Comparison of ENCODE assay signal across 11 cellular contexts in the genomic region with DNA sequence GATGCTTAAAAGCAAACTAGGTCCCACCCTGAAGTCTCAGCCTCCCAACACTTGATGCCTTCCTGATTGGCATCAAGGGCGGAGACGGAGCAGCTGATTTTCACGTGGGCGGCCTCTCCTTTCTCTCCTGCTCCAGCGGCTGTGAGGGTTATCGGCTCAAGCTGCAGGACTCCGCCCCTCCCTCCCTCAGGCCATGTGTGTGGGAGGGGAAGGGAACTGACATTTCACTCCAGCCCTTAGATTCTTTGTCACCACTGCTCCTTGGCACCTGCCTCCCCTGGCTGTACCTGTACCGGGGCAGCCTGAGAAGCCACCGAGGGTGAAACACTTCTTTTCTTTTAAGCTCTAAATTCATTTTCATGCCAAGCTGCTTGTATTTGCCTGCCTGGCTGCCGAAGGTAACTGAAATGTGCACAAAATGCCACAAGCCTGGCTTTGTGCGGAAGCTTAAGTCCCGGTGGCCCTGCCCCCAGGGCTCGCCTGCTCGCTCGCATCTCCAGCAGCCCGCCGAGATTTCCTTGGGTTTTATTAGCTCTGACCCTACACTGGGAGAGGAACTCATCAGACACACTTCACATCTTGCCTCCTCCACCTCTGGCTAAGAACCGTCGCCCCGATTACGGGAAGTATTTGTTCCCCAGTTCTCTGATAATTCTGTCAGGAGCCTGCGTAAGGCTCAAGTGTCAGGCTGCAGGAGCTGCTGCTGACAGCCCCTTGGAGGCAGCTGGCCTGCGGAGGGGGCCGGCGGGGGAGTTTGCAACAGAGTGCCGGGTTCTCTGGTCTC. TPM values are rescaled to one million over a fixed set of nuclear protein-coding genes. Genes with fewer than 3 reads are reported as not detected.
DNase-seq lines count a peak whose midpoint lies in the region; ATAC-seq and TF ChIP-seq lines count a peak whose summit lies in the region.
"Had no signal": no experiment of that assay in that cellular context is flagged by ENCODE, and none has a peak within 500 bp of the region (broad histone marks: within the 10 kb centered on the region; RNA-seq: fewer than 3 reads in every experiment).

No MANE protein-coding gene starts in this region.

- no peak for TF ChIP-seq CTCF in epithelial cell of proximal tubule (conservative IDR thresholded peaks at IDR 0.05; ENCODE audit: low read depth, low read length)

- peak overlapping the region in 2 of 6 donors; percentile 41 to 84 for H3K27ac Mint-ChIP-seq in naive B cell
- peak overlapping the region in 1 of 2 donors; percentile 32 for H3K27ac Mint-ChIP-seq in activated naive CD4-positive, alpha-beta T cell treated with anti-CD3 and anti-CD28 coated beads, Interleukin-2, amount 50 U/mL, for 72 hours
- H3K27ac Mint-ChIP-seq: activated CD8-positive, alpha-beta T cell treated with anti-CD3 and anti-CD28 coated beads for 36 hours had no signal

- peak; percentile 24 for DNase-seq in CMK (ENCODE audit: low read depth)
- peak; percentile 61 to 86 for DNase-seq in NCI-H526 (lab: John Stamatoyannopoulos, UW)
- no peak for DNase-seq in epithelial cell of proximal tubule (ENCODE audit: low read depth)
- DNase-seq in naive B cell, result no peak
- DNase-seq in cerebellum (ENCODE audit: low spot score), result no peak
- no peak for DNase-seq in activated naive CD4-positive, alpha-beta T cell treated with anti-CD3 and anti-CD28 coated beads, Interleukin-2, amount 50 U/mL, for 72 hours (ENCODE audit: low spot score in 2 of 2)
- DNase-seq: activated CD8-positive, alpha-beta T cell treated with anti-CD3 and anti-CD28 coated beads for 36 hours; DMS153; stimulated activated CD4-positive, alpha-beta T cell treated with anti-CD3 and anti-CD28 coated beads, Interleukin-15, amount 100 ng/mL, for 24 hours had no signal

- H3K4me3 ChIP-seq in epithelial cell of proximal tubule (ENCODE audit: low read depth, low read length), result peak overlapping the region; percentile 4

- H3K4me3 Mint-ChIP-seq in naive B cell, result peak overlapping the region in 5 of 8 donors; percentile 36 to 83 (median 74)
- H3K4me3 Mint-ChIP-seq: activated CD8-positive, alpha-beta T cell treated with anti-CD3 and anti-CD28 coated beads for 36 hours had no signal

- ATAC-seq in naive B cell (ENCODE audit: low read depth in 2 of 2) (peak; percentile 27 to 47), HG03342 (IDR thresholded peaks at IDR 0.05; ENCODE audit: unreplicated experiment) (no peak), HG02870 (IDR thresholded peaks at IDR 0.05; ENCODE audit: unreplicated experiment) (no peak)
- ATAC-seq in activated naive CD4-positive, alpha-beta T cell treated with anti-CD3 and anti-CD28 coated beads, Interleukin-2, amount 50 U/mL, for 72 hours, result no peak
- ATAC-seq: activated CD8-positive, alpha-beta T cell treated with anti-CD3 and anti-CD28 coated beads for 36 hours had no signal

- peaks cover 0 to 13% (median 10%) of the 10 kb centered on the region in 3 donors for H3K4me1 Mint-ChIP-seq in naive B cell

- H3K36me3 Mint-ChIP-seq in naive B cell, result peaks cover 0 to 13% of the 10 kb centered on the region in 2 donors
- peaks cover 29 to 35% of the 10 kb centered on the region in 2 donors for H3K36me3 Mint-ChIP-seq in activated naive CD4-positive, alpha-beta T cell treated with anti-CD3 and anti-CD28 coated beads, Interleukin-2, amount 50 U/mL, for 72 hours

- peaks cover 0 to 12% (median 8%) of the 10 kb centered on the region in 7 donors for H3K9me3 Mint-ChIP-seq in naive B cell
- H3K9me3 Mint-ChIP-seq in activated naive CD4-positive, alpha-beta T cell treated with anti-CD3 and anti-CD28 coated beads, Interleukin-2, amount 50 U/mL, for 72 hours, result no peaks in the 10 kb centered on the region

- peaks cover 3 to 21% (median 8%) of the 10 kb centered on the region in 3 donors for H3K27me3 Mint-ChIP-seq in naive B cell
- H3K27me3 Mint-ChIP-seq: activated CD8-positive, alpha-beta T cell treated with anti-CD3 and anti-CD28 coated beads for 36 hours had no signal

RNA-seq across cellular contexts. Expression of a gene that starts 9.6 kb away (rescaled TPM):
- total RNA-seq in epithelial cell of proximal tubule, result 0.58 TPM in 1 of 2 replicates, not detected in the other
- 100 to 1,000 TPM in 2 of 6 donors, 10 to 100 TPM in 4; 56.9 to 105 (median 92.2) TPM for polyA plus RNA-seq in naive B cell (ENCODE audit: low read depth in 6 of 6)
- total RNA-seq in cerebellum, result 6.9 TPM
- total RNA-seq in activated naive CD4-positive, alpha-beta T cell treated with anti-CD3 and anti-CD28 coated beads, Interleukin-2, amount 50 U/mL, for 72 hours, result 1 to 10 TPM in 1 of 2 donors, under 1 TPM in 1; 0.25 to 3.0 TPM

RNA-seq across cellular contexts. Expression of a gene that starts 25.8 kb away (rescaled TPM):
- total RNA-seq in epithelial cell of proximal tubule (26.6 and 76.6 TPM in 2 replicates), cerebellum (29.9 TPM)
- polyA plus RNA-seq in naive B cell (ENCODE audit: low read depth in 6 of 6), result 10 to 100 TPM in 2 of 6 donors, 1 to 10 TPM in 4; 4.9 to 12.2 (median 6.8) TPM
- total RNA-seq in activated naive CD4-positive, alpha-beta T cell treated with anti-CD3 and anti-CD28 coated beads, Interleukin-2, amount 50 U/mL, for 72 hours, result 10 to 100 TPM; 23.4 to 44.3 TPM

RNA-seq across cellular contexts. Expression of a gene that starts 36.9 kb away (rescaled TPM):
- total RNA-seq in epithelial cell of proximal tubule (16.3 and 18.7 TPM in 2 replicates), cerebellum (19.5 TPM)
- polyA plus RNA-seq in naive B cell (ENCODE audit: low read depth in 6 of 6), result 10 to 100 TPM; 24.1 to 37.5 (median 34.4) TPM
- total RNA-seq in activated naive CD4-positive, alpha-beta T cell treated with anti-CD3 and anti-CD28 coated beads, Interleukin-2, amount 50 U/mL, for 72 hours, result 10 to 100 TPM; 31.6 to 31.9 TPM

Comparison
In these comparisons a context has a peak if more than half of its experiments do, and no peak if none do; other contexts are left out.
1. DNase-seq: peak in CMK (single experiment) and NCI-H526 (2 of 2); none in epithelial cell of proximal tubule (single experiment), naive B cell (single experiment), cerebellum (single experiment) and activated naive CD4-positive, alpha-beta T cell treated with anti-CD3 and anti-CD28 coated beads, Interleukin-2, amount 50 U/mL, for 72 hours (0 of 2).
2. ATAC-seq: peak in naive B cell (2 of 2); none in HG03342 (single experiment), HG02870 (single experiment) and activated naive CD4-positive, alpha-beta T cell treated with anti-CD3 and anti-CD28 coated beads, Interleukin-2, amount 50 U/mL, for 72 hours (0 of 2).